In the genomic region with DNA sequence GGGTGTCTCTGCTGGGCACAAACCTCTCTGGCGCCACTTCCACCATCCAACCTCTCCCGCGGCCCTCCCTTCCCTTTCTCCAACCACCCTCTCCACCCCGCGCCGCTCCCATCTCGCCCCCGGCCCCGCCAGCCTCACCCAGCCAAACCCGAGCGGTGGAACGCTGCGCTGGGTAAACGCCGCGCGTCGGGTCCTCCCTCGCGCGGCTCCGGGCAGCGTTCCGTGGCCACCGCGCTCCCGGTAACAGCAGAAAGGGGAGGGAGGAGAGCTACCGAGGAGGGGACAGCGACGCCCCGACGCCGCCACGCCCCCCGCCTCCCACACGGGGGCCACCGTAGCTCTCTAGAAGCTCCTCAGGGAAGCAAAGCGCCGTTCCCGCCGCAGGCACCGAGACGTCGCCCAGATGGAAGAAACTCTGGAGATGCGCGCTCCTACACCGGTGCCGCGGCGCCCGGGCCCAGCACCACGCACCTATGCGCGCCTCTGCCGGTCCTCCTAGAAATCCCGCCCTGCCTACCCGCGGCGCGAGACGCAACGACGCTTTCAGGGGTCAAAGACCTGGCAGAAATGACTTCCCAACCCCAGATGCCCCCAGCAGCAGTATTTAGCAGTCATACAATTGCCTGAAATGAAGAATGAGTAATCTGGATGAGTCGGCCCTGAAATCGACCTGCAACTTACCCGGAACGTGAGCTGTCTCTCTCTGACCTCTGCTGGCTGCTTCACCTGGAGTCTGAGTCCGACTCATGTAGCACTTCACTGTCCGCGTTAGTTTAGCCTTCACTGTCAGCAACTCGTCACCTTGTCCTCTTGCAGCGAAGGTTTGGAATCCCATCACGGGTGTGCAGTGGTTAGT, we compare ENCODE assay signal across 8 cellular contexts. TPM values are rescaled to one million over a fixed set of nuclear protein-coding genes. Genes with fewer than 3 reads are reported as not detected.
A peak's percentile ranks its signal among the peaks of the same experiment; 100 is the strongest.
DNase-seq lines count a peak whose midpoint lies in the region; ATAC-seq and TF ChIP-seq lines count a peak whose summit lies in the region.

RUBCNL (minus strand) TSS at position 257 of the 856 bp plus-strand sequence. CDS start 14,777 bp downstream, outside the sequence.

- H3K27me3 ChIP-seq in left ventricle myocardium inferior (ENCODE audit: low read depth) (peaks cover 94% of the 10 kb centered on the region), psoas muscle (ENCODE audit: insufficient read depth in 3 of 3, low read length in 2 of 3) (peaks cover 0 to 41% (median 9%) of the 10 kb centered on the region in 3 donors)

- ATAC-seq in GM21526 (IDR thresholded peaks at IDR 0.05; ENCODE audit: low FRiP score, unreplicated experiment) (peak; percentile 31), psoas muscle (peak in 1 of 4 donors; percentile 27), GM18873 (IDR thresholded peaks at IDR 0.05; ENCODE audit: low FRiP score, unreplicated experiment) (no peak)
- ATAC-seq in activated naive CD4-positive, alpha-beta T cell treated with anti-CD3 and anti-CD28 coated beads, Interleukin-2, amount 50 U/mL, for 72 hours, result peak; percentile 86 to 94

- H3K36me3 Mint-ChIP-seq in activated naive CD4-positive, alpha-beta T cell treated with anti-CD3 and anti-CD28 coated beads, Interleukin-2, amount 50 U/mL, for 72 hours, result peaks cover 0 to 5% of the 10 kb centered on the region in 2 donors

- no peaks in the 10 kb centered on the region for H3K9me3 Mint-ChIP-seq in activated naive CD4-positive, alpha-beta T cell treated with anti-CD3 and anti-CD28 coated beads, Interleukin-2, amount 50 U/mL, for 72 hours

- no peaks in the 10 kb centered on the region for H3K9me3 ChIP-seq in left ventricle myocardium inferior (replicated peaks)
- H3K9me3 ChIP-seq in psoas muscle, result no peaks in the 10 kb centered on the region

- DNase-seq in COLO668 (lab: John Stamatoyannopoulos, UW; ENCODE audit: unreplicated experiment) (peak; percentile 83), NCI-H1930 (lab: John Stamatoyannopoulos, UW) (peak; percentile 14 to 32), left ventricle myocardium inferior (peak; percentile 34), psoas muscle (peak; percentile 37 to 62), OCI-M2 (lab: John Stamatoyannopoulos, UW; ENCODE audit: unreplicated experiment) (no peak)
- DNase-seq in activated naive CD4-positive, alpha-beta T cell treated with anti-CD3 and anti-CD28 coated beads, Interleukin-2, amount 50 U/mL, for 72 hours (ENCODE audit: low spot score in 2 of 2), result peak; percentile 47 to 71

- H3K4me1 ChIP-seq in left ventricle myocardium inferior (peaks cover 13% of the 10 kb centered on the region), psoas muscle (no peaks in the 10 kb centered on the region)

- WGBS in psoas muscle, 3 donors, result 2 to 3% (median 3%) methylated on average over 63 to 73 of the region's 73 CpGs

- TF ChIP-seq CTCF in left ventricle myocardium inferior (IDR thresholded peaks at IDR 0.05; ENCODE audit: borderline replicate concordance) (no peak), psoas muscle (IDR thresholded peaks at IDR 0.05) (no peak)

- H3K4me3 ChIP-seq in left ventricle myocardium inferior, result peak within 1 kb of the TSS; percentile 62
- H3K4me3 ChIP-seq in psoas muscle, result peak within 1 kb of the TSS; percentile 51

- H3K27ac Mint-ChIP-seq in activated naive CD4-positive, alpha-beta T cell treated with anti-CD3 and anti-CD28 coated beads, Interleukin-2, amount 50 U/mL, for 72 hours, result peak within 1 kb of the TSS in 1 of 2 donors; percentile 84

- no peaks in the 10 kb centered on the region for H3K36me3 ChIP-seq in left ventricle myocardium inferior
- no peaks in the 10 kb centered on the region for H3K36me3 ChIP-seq in psoas muscle (ENCODE audit: insufficient read depth in 1 of 2, low read depth in 1 of 2)

- H3K27ac ChIP-seq in left ventricle myocardium inferior (replicated peaks), result peak within 1 kb of the TSS; percentile 24
- no peak within 1 kb of the TSS for H3K27ac ChIP-seq in psoas muscle

- intact Hi-C loops in left ventricle myocardium inferior (cut with micrococcal nuclease) (no loop called here), psoas muscle (cut with DNase I) (no loop called here)

RNA-seq across cellular contexts. Expression of gene RUBCNL, which starts in this region (rescaled TPM):
- total RNA-seq in activated naive CD4-positive, alpha-beta T cell treated with anti-CD3 and anti-CD28 coated beads, Interleukin-2, amount 50 U/mL, for 72 hours, result 1 to 10 TPM; 1.2 to 3.9 TPM
- total RNA-seq in left ventricle myocardium inferior (0.38 TPM), psoas muscle (1 to 10 TPM in 3 of 4 donors, under 1 TPM in 1; 0.76 to 1.1 (median 1.1) TPM)
- polyA plus RNA-seq in psoas muscle, result under 1 TPM; 0.06 to 0.21 (median 0.09) TPM

Comparison
In these comparisons a context has a peak if more than half of its experiments do, and no peak if none do; other contexts are left out.
1. Peak in DNase-seq, H3K4me3 ChIP-seq and H3K27ac ChIP-seq in left ventricle myocardium inferior; RNA of the gene not detected or under 1 TPM.